8 cellular contexts compared by ENCODE assay signal in genomic region chr11:118996926-118997626, GRCh38. TPM values are rescaled to one million over a fixed set of nuclear protein-coding genes. Genes with fewer than 3 reads are reported as not detected.
A peak's percentile ranks its signal among the peaks of the same experiment; 100 is the strongest.
DNase-seq lines count a peak whose midpoint lies in the region; ATAC-seq and TF ChIP-seq lines count a peak whose summit lies in the region.

No MANE protein-coding gene starts in this region.

- POLR2A ChIA-PET in HEK293 (lab: Yijun Ruan, JAX): interaction anchor here (0.6 to 1.6 kb wide), 17 partner anchors 8 to 386 kb away, joined by 3 to 15 read pairs (median 3); partner anchors contain the start of genes HINFP, HMBS, RPS25 and TRAPPC4

- peak overlapping the region; percentile 94 for H3K4me3 ChIP-seq in HEK293 (ENCODE audit: low read depth, low read length)
- H3K4me3 ChIP-seq in NT2/D1 (ENCODE audit: insufficient read length, low read depth): peak overlapping the region; percentile 80
- peak overlapping the region; percentile 53 to 95 (median 87) for H3K4me3 ChIP-seq in heart left ventricle
- peak overlapping the region; percentile 81 for H3K4me3 ChIP-seq in rectal smooth muscle tissue (ENCODE audit: low read length)

- H3K9me3 ChIP-seq in HEK293 (ENCODE audit: control insufficient read depth, insufficient read depth, low read depth, low read length) (no peaks in the 10 kb centered on the region), NT2/D1 (ENCODE audit: insufficient read depth, low read length) (peaks cover 12% of the 10 kb centered on the region; the same call in 1 of the 2 replicates), heart left ventricle (no peaks in the 10 kb centered on the region)

- H3K27ac ChIP-seq in HEK293 (ENCODE audit: extremely low read depth, low read depth, low read length): peak overlapping the region; percentile 53; the same call in 1 of the 2 replicates
- H3K27ac ChIP-seq in heart left ventricle: peak overlapping the region in 11 of 12 donors; percentile 72 to 91 (median 85)
- peak overlapping the region; percentile 86 for H3K27ac ChIP-seq in rectal smooth muscle tissue (ENCODE audit: low read depth, low read length)

- TF ChIP-seq POLR2A in heart left ventricle (IDR thresholded peaks at IDR 0.05): no peak

- DNase-seq in NT2/D1 (ENCODE audit: low read depth, low spot score) (no peak), heart left ventricle (peak in 1 of 5 donors; percentile 38)
- peak; percentile 72 for DNase-seq in activated effector memory CD4-positive, alpha-beta T cell treated with anti-CD3 and anti-CD28 coated beads, Interleukin-2, amount 50 U/mL, for 16 hours

- peak; percentile 12 to 32 (median 22) for ATAC-seq in heart left ventricle
- no peak for ATAC-seq in HG03108 (IDR thresholded peaks at IDR 0.05; ENCODE audit: unreplicated experiment)
- ATAC-seq in GM19351 (IDR thresholded peaks at IDR 0.05; ENCODE audit: unreplicated experiment): no peak

- H3K4me1 ChIP-seq in HEK293 (ENCODE audit: control insufficient read depth, insufficient read depth, low read length) (no peaks in the 10 kb centered on the region), NT2/D1 (ENCODE audit: insufficient read depth, insufficient read length) (peaks cover 6% of the 10 kb centered on the region), heart left ventricle (peaks cover 0 to 23% (median 17%) of the 10 kb centered on the region in 12 donors), rectal smooth muscle tissue (ENCODE audit: control insufficient read depth, insufficient read depth, low read length) (peaks cover 9% of the 10 kb centered on the region)

- peak overlapping the region; percentile 93 for H3K9ac ChIP-seq in NT2/D1 (ENCODE audit: insufficient read length, low read depth)
- peak overlapping the region; percentile 7 for H3K9ac ChIP-seq in rectal smooth muscle tissue (ENCODE audit: low read length)

- CTCF ChIA-PET in HEK293 (lab: Yijun Ruan, JAX): interaction anchor here (0.6 to 2.1 kb wide), 6 partner anchors 12 to 377 kb away, joined by 3 to 8 read pairs (median 4); partner anchors contain the start of genes RPS25 and TRAPPC4

- TF ChIP-seq CTCF in GM12872 (IDR thresholded peaks at IDR 0.05; ENCODE audit: insufficient read depth, low read depth, low read length) (peak; percentile 53; the same call in 2 of the 3 replicates), HEK293 (tag by site-specific recombination; IDR thresholded peaks at IDR 0.05) (no peak), heart left ventricle (IDR thresholded peaks at IDR 0.05) (no peak)

- intact Hi-C loops in heart left ventricle (cut with DNase I): no loop called here

- H3K27me3 ChIP-seq in NT2/D1 (ENCODE audit: insufficient read depth, insufficient read length) (no peaks in the 10 kb centered on the region), heart left ventricle (no peaks in the 10 kb centered on the region), rectal smooth muscle tissue (ENCODE audit: control insufficient read depth, insufficient read depth, low read length) (no peaks in the 10 kb centered on the region)

- H3K36me3 ChIP-seq in HEK293 (ENCODE audit: control insufficient read depth in 2 of 2, insufficient read depth in 1 of 2, low read length in 2 of 2) (peaks cover 11 to 24% of the 10 kb centered on the region in 2 experiments; a peak in 2 of 3 replicates), NT2/D1 (ENCODE audit: insufficient read depth, insufficient read length, low read length) (peaks cover 36% of the 10 kb centered on the region), heart left ventricle (peaks cover 0 to 33% (median 24%) of the 10 kb centered on the region in 9 donors), rectal smooth muscle tissue (ENCODE audit: control insufficient read depth, insufficient read depth, low read length) (peaks cover 4% of the 10 kb centered on the region)

- WGBS in heart left ventricle, 4 donors: 16 to 19% (median 17%) methylated on average over 22 of the region's 22 CpGs

TF ChIP-seq in HEK293, 187 proteins besides CTCF, POLR2A, EP300 and RAD21 (continues in another document):
- TF ChIP-seq ZNF398 (tag by site-specific recombination; IDR thresholded peaks at IDR 0.05) (no peak), ZSCAN5A (tag by site-specific recombination; IDR thresholded peaks at IDR 0.05) (no peak), ZNF423 (tag by site-specific recombination; IDR thresholded peaks at IDR 0.05) (no peak), ZNF561 (tag by site-specific recombination; IDR thresholded peaks at IDR 0.05; ENCODE audit: borderline replicate concordance) (no peak), ZNF513 (tag by site-specific recombination; IDR thresholded peaks at IDR 0.05) (no peak), ZEB2 (tag by site-specific recombination; IDR thresholded peaks at IDR 0.05) (no peak), ZNF768 (tag by site-specific recombination; IDR thresholded peaks at IDR 0.05) (no peak), INSM2 (tag by site-specific recombination; IDR thresholded peaks at IDR 0.05) (no peak), SETDB1 (IDR thresholded peaks at IDR 0.05; ENCODE audit: insufficient read length, low read length) (no peak), ZNF311 (tag by site-specific recombination; IDR thresholded peaks at IDR 0.05; ENCODE audit: borderline replicate concordance) (no peak)

RNA-seq across cellular contexts. Expression of gene CENATAC, which starts 0.9 kb away (rescaled TPM):
- 10 to 100 TPM in 6 of 9 donors, 1 to 10 TPM in 3; 7.9 to 15.8 (median 11.7) TPM for total RNA-seq in heart left ventricle
- 10 to 100 TPM in 1 of 2 donors, 1 to 10 TPM in 1; 9.5 to 27.3 TPM for polyA plus RNA-seq in heart left ventricle

RNA-seq across cellular contexts. Expression of gene RPS25, which starts 21.1 kb away (rescaled TPM):
- 1,000 to 10,000 TPM in 2 of 9 donors, 100 to 1,000 TPM in 7; 719 to 1,307 (median 821) TPM for total RNA-seq in heart left ventricle
- 1,000 to 10,000 TPM; 1,773 to 1,882 TPM for polyA plus RNA-seq in heart left ventricle

RNA-seq across cellular contexts. Expression of gene TRAPPC4, which starts 21.5 kb away (rescaled TPM):
- total RNA-seq in heart left ventricle: 10 to 100 TPM; 31.9 to 57.1 (median 44.4) TPM
- 10 to 100 TPM; 21.5 to 74.8 TPM for polyA plus RNA-seq in heart left ventricle

RNA-seq across cellular contexts. Expression of gene FOXR1, which starts 25.5 kb away (rescaled TPM):
- total RNA-seq in heart left ventricle: not detected
- not detected for polyA plus RNA-seq in heart left ventricle

RNA-seq across cellular contexts. Expression of gene SLC37A4, which starts 33.6 kb away (rescaled TPM):
- total RNA-seq in heart left ventricle: 10 to 100 TPM in 3 of 9 donors, 1 to 10 TPM in 6; 4.5 to 18.5 (median 7.7) TPM
- polyA plus RNA-seq in heart left ventricle: 10 to 100 TPM in 1 of 2 donors, 1 to 10 TPM in 1; 7.4 to 10.1 TPM

Comparison
In these comparisons a context has a peak if more than half of its experiments do, and no peak if none do; other contexts are left out.
1. ATAC-seq: peak in heart left ventricle (4 of 4); none in HG03108 (single experiment) and GM19351 (single experiment).
2. Peak in every context shown above with its lines, with median percentiles within 50 percentile points of each other: H3K27ac ChIP-seq and H3K4me3 ChIP-seq.